10 cellular contexts compared by ENCODE assay signal in the genomic region with DNA sequence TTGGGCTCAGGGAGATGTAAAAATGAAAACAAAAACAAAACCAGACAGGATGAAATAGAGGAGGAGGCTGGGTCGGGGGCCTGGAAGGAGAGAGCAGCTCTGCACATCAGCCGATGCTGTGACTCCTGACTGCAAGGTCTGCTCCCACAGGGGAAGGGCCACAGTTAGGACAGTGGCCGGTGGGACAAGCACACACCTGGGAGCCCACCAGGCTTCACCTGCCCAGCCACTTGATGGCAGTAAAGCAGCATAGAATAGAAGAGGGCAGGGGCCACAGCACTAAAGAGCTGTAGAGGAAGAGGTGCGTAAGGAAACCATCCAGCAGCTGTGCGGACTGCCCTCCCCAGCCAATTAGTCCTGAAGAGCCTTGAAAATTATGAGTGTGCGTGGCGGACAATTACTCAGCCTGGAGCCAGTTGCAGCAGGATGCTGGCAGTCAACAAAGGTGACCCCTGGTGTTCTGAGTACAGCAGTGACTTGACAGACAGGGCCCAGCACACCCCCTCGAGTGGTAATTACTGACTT. TPM values are rescaled to one million over a fixed set of nuclear protein-coding genes. Genes with fewer than 3 reads are reported as not detected.
A peak's percentile ranks its signal among the peaks of the same experiment; 100 is the strongest.
DNase-seq lines count a peak whose midpoint lies in the region; ATAC-seq and TF ChIP-seq lines count a peak whose summit lies in the region.
"Had no signal": no experiment of that assay in that cellular context is flagged by ENCODE, and none has a peak within 500 bp of the region (broad histone marks: within the 10 kb centered on the region; RNA-seq: fewer than 3 reads in every experiment).

No MANE protein-coding gene starts in this region.

- peak in 1 of 2 donors; percentile 49 for TF ChIP-seq CTCF in right atrium auricular region (IDR thresholded peaks at IDR 0.05)

- peak; percentile 24 for DNase-seq in activated naive CD8-positive, alpha-beta T cell treated with anti-CD3 and anti-CD28 coated beads, Interleukin-2, amount 10 ng/mL, durations not matched to agents 7 days and 5 days
- DNase-seq in activated naive CD8-positive, alpha-beta T cell treated with anti-CD3 and anti-CD28 coated beads, Interleukin-2, amount 50 U/mL, for 24 hours: no peak
- peak; percentile 47 for DNase-seq in RKO (ENCODE audit: low spot score)
- peak; percentile 54 for DNase-seq in right atrium auricular region (ENCODE audit: low spot score)
- DNase-seq in ureter (ENCODE audit: low spot score): peak; percentile 41

- H3K36me3 ChIP-seq in right atrium auricular region: no peaks in the 10 kb centered on the region
- H3K36me3 ChIP-seq: SJSA1, thoracic aorta had no signal

- no peaks in the 10 kb centered on the region for H3K27me3 ChIP-seq in right atrium auricular region
- H3K27me3 ChIP-seq: SJSA1 had no signal

- H3K27ac Mint-ChIP-seq in activated naive CD8-positive, alpha-beta T cell treated with anti-CD3 and anti-CD28 coated beads, Interleukin-2, amount 10 ng/mL, durations not matched to agents 7 days and 5 days: no peak overlapping the region
- H3K27ac Mint-ChIP-seq in activated naive CD8-positive, alpha-beta T cell treated with anti-CD3 and anti-CD28 coated beads, Interleukin-2, amount 50 U/mL, for 24 hours: no peak overlapping the region

- peaks cover 3% of the 10 kb centered on the region for H3K4me1 Mint-ChIP-seq in activated naive CD8-positive, alpha-beta T cell treated with anti-CD3 and anti-CD28 coated beads, Interleukin-2, amount 10 ng/mL, durations not matched to agents 7 days and 5 days
- H3K4me1 Mint-ChIP-seq in activated naive CD8-positive, alpha-beta T cell treated with anti-CD3 and anti-CD28 coated beads, Interleukin-2, amount 50 U/mL, for 24 hours: no peaks in the 10 kb centered on the region

- no peak overlapping the region for H3K4me3 Mint-ChIP-seq in activated naive CD8-positive, alpha-beta T cell treated with anti-CD3 and anti-CD28 coated beads, Interleukin-2, amount 10 ng/mL, durations not matched to agents 7 days and 5 days
- no peak overlapping the region for H3K4me3 Mint-ChIP-seq in activated naive CD8-positive, alpha-beta T cell treated with anti-CD3 and anti-CD28 coated beads, Interleukin-2, amount 50 U/mL, for 24 hours

- POLR2A ChIA-PET in activated naive CD8-positive, alpha-beta T cell treated with anti-CD3 and anti-CD28 coated beads, Interleukin-2, amount 10 ng/mL, durations not matched to agents 7 days and 5 days (lab: Charles Lee): no interaction called here

- H3K27me3 Mint-ChIP-seq in activated naive CD8-positive, alpha-beta T cell treated with anti-CD3 and anti-CD28 coated beads, Interleukin-2, amount 10 ng/mL, durations not matched to agents 7 days and 5 days: peaks cover 3% of the 10 kb centered on the region
- no peaks in the 10 kb centered on the region for H3K27me3 Mint-ChIP-seq in activated naive CD8-positive, alpha-beta T cell treated with anti-CD3 and anti-CD28 coated beads, Interleukin-2, amount 50 U/mL, for 24 hours

- peak; percentile 49 for ATAC-seq in activated naive CD8-positive, alpha-beta T cell treated with anti-CD3 and anti-CD28 coated beads, Interleukin-2, amount 10 ng/mL, durations not matched to agents 7 days and 5 days (ENCODE audit: low read depth)
- ATAC-seq in activated naive CD8-positive, alpha-beta T cell treated with anti-CD3 and anti-CD28 coated beads, Interleukin-2, amount 50 U/mL, for 24 hours: no peak
- ATAC-seq in HG03432 (IDR thresholded peaks at IDR 0.05; ENCODE audit: unreplicated experiment) (no peak), HG02798 (IDR thresholded peaks at IDR 0.05; ENCODE audit: poor library complexity, unreplicated experiment) (no peak), HG03139 (IDR thresholded peaks at IDR 0.05; ENCODE audit: unreplicated experiment) (no peak)

- no peaks in the 10 kb centered on the region for H3K9me3 ChIP-seq in right atrium auricular region
- H3K9me3 ChIP-seq: SJSA1, thoracic aorta had no signal

- no peaks in the 10 kb centered on the region for H3K36me3 Mint-ChIP-seq in activated naive CD8-positive, alpha-beta T cell treated with anti-CD3 and anti-CD28 coated beads, Interleukin-2, amount 10 ng/mL, durations not matched to agents 7 days and 5 days
- no peaks in the 10 kb centered on the region for H3K36me3 Mint-ChIP-seq in activated naive CD8-positive, alpha-beta T cell treated with anti-CD3 and anti-CD28 coated beads, Interleukin-2, amount 50 U/mL, for 24 hours (ENCODE audit: low read depth)

- peak overlapping the region; percentile 82 to 83 for H3K27ac ChIP-seq in right atrium auricular region
- H3K27ac ChIP-seq: SJSA1, thoracic aorta had no signal

- H3K4me1 ChIP-seq in right atrium auricular region: peaks cover 0 to 53% of the 10 kb centered on the region in 2 donors

- no peak overlapping the region for H3K4me3 ChIP-seq in right atrium auricular region
- H3K4me3 ChIP-seq: SJSA1, thoracic aorta had no signal

- no peaks in the 10 kb centered on the region for H3K9me3 Mint-ChIP-seq in activated naive CD8-positive, alpha-beta T cell treated with anti-CD3 and anti-CD28 coated beads, Interleukin-2, amount 10 ng/mL, durations not matched to agents 7 days and 5 days
- H3K9me3 Mint-ChIP-seq in activated naive CD8-positive, alpha-beta T cell treated with anti-CD3 and anti-CD28 coated beads, Interleukin-2, amount 50 U/mL, for 24 hours: no peaks in the 10 kb centered on the region

RNA-seq across cellular contexts. Expression of a gene that starts 29.8 kb away (rescaled TPM):
- 1 to 10 TPM; 3.6 to 4.5 TPM for total RNA-seq in activated naive CD8-positive, alpha-beta T cell treated with anti-CD3 and anti-CD28 coated beads, Interleukin-2, amount 10 ng/mL, durations not matched to agents 7 days and 5 days
- 10 to 100 TPM in 1 of 2 donors, 1 to 10 TPM in 1; 8.3 to 12.5 TPM for total RNA-seq in right atrium auricular region
- 64.5 TPM for total RNA-seq in ureter

RNA-seq across cellular contexts. Expression of a gene that starts 37.5 kb away (rescaled TPM):
- total RNA-seq in activated naive CD8-positive, alpha-beta T cell treated with anti-CD3 and anti-CD28 coated beads, Interleukin-2, amount 10 ng/mL, durations not matched to agents 7 days and 5 days: under 1 TPM; 0.36 to 0.77 TPM
- not detected for total RNA-seq in right atrium auricular region
- 1.0 TPM for total RNA-seq in ureter
- total RNA-seq: SJSA1, thoracic aorta had no signal

RNA-seq across cellular contexts. Expression of a gene that starts 51.3 kb away (rescaled TPM):
- total RNA-seq in activated naive CD8-positive, alpha-beta T cell treated with anti-CD3 and anti-CD28 coated beads, Interleukin-2, amount 10 ng/mL, durations not matched to agents 7 days and 5 days: not detected
- total RNA-seq in right atrium auricular region (not detected), ureter (not detected)
- total RNA-seq: SJSA1, thoracic aorta had no signal

RNA-seq across cellular contexts. Expression of a gene that starts 54.0 kb away (rescaled TPM):
- not detected for total RNA-seq in activated naive CD8-positive, alpha-beta T cell treated with anti-CD3 and anti-CD28 coated beads, Interleukin-2, amount 10 ng/mL, durations not matched to agents 7 days and 5 days
- total RNA-seq in right atrium auricular region (under 1 TPM in 1 of 2 donors, not detected in 1; 0.12 TPM), ureter (1.6 TPM)
- total RNA-seq: SJSA1 had no signal
